Comparison of ENCODE assay signal across 14 cellular contexts in genomic region chr11:74390697-74391096, GRCh38. TPM values are rescaled to one million over a fixed set of nuclear protein-coding genes. Genes with fewer than 3 reads are reported as not detected.
DNase-seq lines count a peak whose midpoint lies in the region; ATAC-seq and TF ChIP-seq lines count a peak whose summit lies in the region.
"Had no signal": no experiment of that assay in that cellular context is flagged by ENCODE, and none has a peak within 500 bp of the region (broad histone marks: within the 10 kb centered on the region; RNA-seq: fewer than 3 reads in every experiment).

No MANE protein-coding gene starts in this region.

- H3K27me3 ChIP-seq in CD4-positive, CD25-positive, alpha-beta regulatory T cell (ENCODE audit: control insufficient read depth, insufficient read depth, low read length), result no peaks in the 10 kb centered on the region
- no peaks in the 10 kb centered on the region for H3K27me3 ChIP-seq in Loucy (ENCODE audit: insufficient read depth, low read length, poor library complexity, severe bottlenecking)
- H3K27me3 ChIP-seq: Peyer's patch had no signal

- TF ChIP-seq CTCF in Loucy (conservative IDR thresholded peaks at IDR 0.05; ENCODE audit: low read length) (no peak), glutamatergic neuron (IDR thresholded peaks at IDR 0.05; ENCODE audit: partially characterized antibody, unreplicated experiment) (no peak)

- no peaks in the 10 kb centered on the region for H3K9me2 ChIP-seq in Loucy (replicated peaks; ENCODE audit: low read depth, low read length)

- peaks cover 41% of the 10 kb centered on the region for H3K4me1 ChIP-seq in CD4-positive, CD25-positive, alpha-beta regulatory T cell (ENCODE audit: control insufficient read depth, insufficient read depth, low read length, poor library complexity, severe bottlenecking)
- peaks cover 29% of the 10 kb centered on the region for H3K4me1 ChIP-seq in Loucy (ENCODE audit: insufficient read depth, low read length, poor library complexity, severe bottlenecking)
- H3K4me1 ChIP-seq: Peyer's patch had no signal

- peak overlapping the region; percentile 60 for H3K27ac ChIP-seq in CD4-positive, CD25-positive, alpha-beta regulatory T cell (ENCODE audit: insufficient read depth, low read length, poor library complexity, severe bottlenecking)
- H3K27ac ChIP-seq: Peyer's patch had no signal

- peak; percentile 62 for ATAC-seq in activated CD8-positive, alpha-beta memory T cell treated with anti-CD3 and anti-CD28 coated beads, Interleukin-2, amount 10 ng/mL, durations not matched to agents 7 days and 5 days
- peak in 1 of 2 donors; percentile 48 for ATAC-seq in CD4-positive, CD25-positive, alpha-beta regulatory T cell (ENCODE audit: low read depth in 2 of 2)
- peak; percentile 72 for ATAC-seq in activated naive CD8-positive, alpha-beta T cell treated with anti-CD3 and anti-CD28 coated beads, Interleukin-2, amount 50 U/mL, for 24 hours
- no peak for ATAC-seq in GM21723 (IDR thresholded peaks at IDR 0.05; ENCODE audit: unreplicated experiment)

- CTCF ChIA-PET in activated CD8-positive, alpha-beta memory T cell treated with anti-CD3 and anti-CD28 coated beads, Interleukin-2, amount 10 ng/mL, durations not matched to agents 7 days and 5 days (lab: Charles Lee), result interaction anchor here (0.7 to 3.6 kb wide), 6 partner anchors 9 to 1025 kb away, joined by 3 to 60 read pairs (median 18); partner anchors contain the start of gene PGM2L1

- no peak for DNase-seq in activated CD8-positive, alpha-beta memory T cell treated with anti-CD3 and anti-CD28 coated beads, Interleukin-2, amount 10 ng/mL, durations not matched to agents 7 days and 5 days
- DNase-seq in activated CD8-positive, alpha-beta memory T cell treated with anti-CD3 and anti-CD28 coated beads, Interleukin-2, amount 50 U/mL, for 48 hours, result no peak
- peak in 1 of 3 donors; percentile 49 for DNase-seq in CD4-positive, CD25-positive, alpha-beta regulatory T cell
- DNase-seq in activated naive CD8-positive, alpha-beta T cell treated with anti-CD3 and anti-CD28 coated beads, Interleukin-2, amount 50 U/mL, for 24 hours, result no peak
- DNase-seq in hypothalamus (lab: John Stamatoyannopoulos, UW) (no peak), glutamatergic neuron (no peak)
- DNase-seq: KG1, NCI-H1092, NCI-H446, NCI-H774, Peyer's patch, Right ventricle myocardium superior had no signal

- no peaks in the 10 kb centered on the region for H3K9me3 Mint-ChIP-seq in activated CD8-positive, alpha-beta memory T cell treated with anti-CD3 and anti-CD28 coated beads, Interleukin-2, amount 10 ng/mL, durations not matched to agents 7 days and 5 days (ENCODE audit: low read depth)
- H3K9me3 Mint-ChIP-seq in CD4-positive, CD25-positive, alpha-beta regulatory T cell, result no peaks in the 10 kb centered on the region
- H3K9me3 Mint-ChIP-seq in activated naive CD8-positive, alpha-beta T cell treated with anti-CD3 and anti-CD28 coated beads, Interleukin-2, amount 50 U/mL, for 24 hours, result no peaks in the 10 kb centered on the region
- no peaks in the 10 kb centered on the region for H3K9me3 Mint-ChIP-seq in glutamatergic neuron (ENCODE audit: unreplicated experiment)

- H3K9ac ChIP-seq in Loucy (ENCODE audit: low read depth, low read length, poor library complexity, severe bottlenecking), result no peak overlapping the region

- no peak overlapping the region for H3K4me3 Mint-ChIP-seq in activated CD8-positive, alpha-beta memory T cell treated with anti-CD3 and anti-CD28 coated beads, Interleukin-2, amount 10 ng/mL, durations not matched to agents 7 days and 5 days
- peak overlapping the region in 2 of 4 donors; percentile 6 to 73 for H3K4me3 Mint-ChIP-seq in CD4-positive, CD25-positive, alpha-beta regulatory T cell
- peak overlapping the region; percentile 2 for H3K4me3 Mint-ChIP-seq in activated naive CD8-positive, alpha-beta T cell treated with anti-CD3 and anti-CD28 coated beads, Interleukin-2, amount 50 U/mL, for 24 hours
- H3K4me3 Mint-ChIP-seq in glutamatergic neuron (ENCODE audit: unreplicated experiment), result no peak overlapping the region

- no peaks in the 10 kb centered on the region for H3K9me3 ChIP-seq in CD4-positive, CD25-positive, alpha-beta regulatory T cell (ENCODE audit: control insufficient read depth in 2 of 2, low read length in 2 of 2)
- no peaks in the 10 kb centered on the region for H3K9me3 ChIP-seq in Loucy (ENCODE audit: insufficient read depth, low read depth, low read length)
- H3K9me3 ChIP-seq: Peyer's patch had no signal

- peak overlapping the region; percentile 68 for H3K4me3 ChIP-seq in CD4-positive, CD25-positive, alpha-beta regulatory T cell (ENCODE audit: low read depth, low read length)
- H3K4me3 ChIP-seq in Loucy (ENCODE audit: low read length, poor library complexity, severe bottlenecking), result no peak overlapping the region
- H3K4me3 ChIP-seq: Peyer's patch had no signal

- no peak overlapping the region for H3K27ac Mint-ChIP-seq in activated CD8-positive, alpha-beta memory T cell treated with anti-CD3 and anti-CD28 coated beads, Interleukin-2, amount 10 ng/mL, durations not matched to agents 7 days and 5 days
- peak overlapping the region; percentile 11 to 95 (median 83) for H3K27ac Mint-ChIP-seq in CD4-positive, CD25-positive, alpha-beta regulatory T cell
- peak overlapping the region; percentile 46 for H3K27ac Mint-ChIP-seq in activated naive CD8-positive, alpha-beta T cell treated with anti-CD3 and anti-CD28 coated beads, Interleukin-2, amount 50 U/mL, for 24 hours
- no peak overlapping the region for H3K27ac Mint-ChIP-seq in glutamatergic neuron (ENCODE audit: unreplicated experiment)

- H4K20me1 ChIP-seq in Loucy (ENCODE audit: insufficient read depth, low read length, poor library complexity, severe bottlenecking), result peaks cover 10% of the 10 kb centered on the region

- H2AFZ ChIP-seq in Loucy (ENCODE audit: low read length), result no peak overlapping the region

- peaks cover 28% of the 10 kb centered on the region; the same call in 1 of the 2 replicates for H3K79me2 ChIP-seq in Loucy (ENCODE audit: insufficient read depth, low read length)

- H3K36me3 Mint-ChIP-seq in activated CD8-positive, alpha-beta memory T cell treated with anti-CD3 and anti-CD28 coated beads, Interleukin-2, amount 10 ng/mL, durations not matched to agents 7 days and 5 days, result peaks cover 2% of the 10 kb centered on the region
- H3K36me3 Mint-ChIP-seq in CD4-positive, CD25-positive, alpha-beta regulatory T cell, result no peaks in the 10 kb centered on the region
- no peaks in the 10 kb centered on the region for H3K36me3 Mint-ChIP-seq in activated naive CD8-positive, alpha-beta T cell treated with anti-CD3 and anti-CD28 coated beads, Interleukin-2, amount 50 U/mL, for 24 hours (ENCODE audit: low read depth)
- no peaks in the 10 kb centered on the region for H3K36me3 Mint-ChIP-seq in glutamatergic neuron (ENCODE audit: unreplicated experiment)

- peaks cover 34% of the 10 kb centered on the region for H3K4me1 Mint-ChIP-seq in activated CD8-positive, alpha-beta memory T cell treated with anti-CD3 and anti-CD28 coated beads, Interleukin-2, amount 10 ng/mL, durations not matched to agents 7 days and 5 days
- peaks cover 35 to 61% (median 50%) of the 10 kb centered on the region in 4 donors for H3K4me1 Mint-ChIP-seq in CD4-positive, CD25-positive, alpha-beta regulatory T cell
- peaks cover 34% of the 10 kb centered on the region for H3K4me1 Mint-ChIP-seq in activated naive CD8-positive, alpha-beta T cell treated with anti-CD3 and anti-CD28 coated beads, Interleukin-2, amount 50 U/mL, for 24 hours
- H3K4me1 Mint-ChIP-seq in glutamatergic neuron (ENCODE audit: low read depth, unreplicated experiment), result peaks cover 14% of the 10 kb centered on the region

- peak overlapping the region; percentile 47 for H3K4me2 ChIP-seq in Loucy (ENCODE audit: low read depth, low read length, poor library complexity, severe bottlenecking)

- no peaks in the 10 kb centered on the region for H3K27me3 Mint-ChIP-seq in activated CD8-positive, alpha-beta memory T cell treated with anti-CD3 and anti-CD28 coated beads, Interleukin-2, amount 10 ng/mL, durations not matched to agents 7 days and 5 days
- H3K27me3 Mint-ChIP-seq in CD4-positive, CD25-positive, alpha-beta regulatory T cell, result no peaks in the 10 kb centered on the region
- no peaks in the 10 kb centered on the region for H3K27me3 Mint-ChIP-seq in activated naive CD8-positive, alpha-beta T cell treated with anti-CD3 and anti-CD28 coated beads, Interleukin-2, amount 50 U/mL, for 24 hours
- H3K27me3 Mint-ChIP-seq in glutamatergic neuron (ENCODE audit: unreplicated experiment), result peaks cover 4% of the 10 kb centered on the region

- H3K36me3 ChIP-seq in CD4-positive, CD25-positive, alpha-beta regulatory T cell (ENCODE audit: control insufficient read depth, insufficient read depth, low read length), result no peaks in the 10 kb centered on the region
- no peaks in the 10 kb centered on the region for H3K36me3 ChIP-seq in Loucy (ENCODE audit: insufficient read depth, low read length)
- H3K36me3 ChIP-seq: Peyer's patch had no signal

- 0 out of 2 replicates have a peak, but pooled peaks cover 4% of the 10 kb centered on the region for H3F3A ChIP-seq in Loucy (ENCODE audit: low read depth)

RNA-seq across cellular contexts. Expression of gene PGM2L1, which starts 7.5 kb away (rescaled TPM):
- total RNA-seq in activated CD8-positive, alpha-beta memory T cell treated with anti-CD3 and anti-CD28 coated beads, Interleukin-2, amount 10 ng/mL, durations not matched to agents 7 days and 5 days, result 10 to 100 TPM; 10.1 to 13.1 TPM
- total RNA-seq in CD4-positive, CD25-positive, alpha-beta regulatory T cell, result 16.8 TPM
- 10 to 100 TPM in 1 of 4 donors, 1 to 10 TPM in 3; 5.9 to 15.4 (median 6.8) TPM for polyA plus RNA-seq in CD4-positive, CD25-positive, alpha-beta regulatory T cell
- 97.2 TPM for total RNA-seq in glutamatergic neuron (ENCODE audit: unreplicated experiment)

Comparison
In these comparisons a context has a peak if more than half of its experiments do, and no peak if none do; other contexts are left out.
1. H3K27ac Mint-ChIP-seq: peak in CD4-positive, CD25-positive, alpha-beta regulatory T cell (3 of 3) and activated naive CD8-positive, alpha-beta T cell treated with anti-CD3 and anti-CD28 coated beads, Interleukin-2, amount 50 U/mL, for 24 hours (single experiment); none in activated CD8-positive, alpha-beta memory T cell treated with anti-CD3 and anti-CD28 coated beads, Interleukin-2, amount 10 ng/mL, durations not matched to agents 7 days and 5 days (single experiment) and glutamatergic neuron (single experiment).